ENCODE assay signal across 27 cellular contexts in the genomic region with DNA sequence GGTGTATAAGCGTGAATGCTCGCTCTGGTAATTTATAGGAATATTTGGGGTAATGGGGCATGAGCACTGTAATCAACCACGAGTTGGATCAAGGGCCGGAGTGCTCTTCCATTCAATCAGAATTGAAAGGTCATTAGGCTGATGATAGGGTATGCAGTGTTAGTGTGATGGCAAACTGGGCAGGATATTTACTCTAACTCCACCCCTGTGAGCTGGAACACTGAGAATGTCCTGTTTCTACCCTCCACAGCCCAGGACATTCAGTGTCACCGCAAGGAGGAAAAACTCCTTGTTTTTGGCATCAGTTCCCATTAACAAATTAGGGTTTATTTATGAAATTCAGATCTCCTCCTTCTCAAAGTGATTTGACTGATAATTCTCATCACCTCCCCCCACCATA.
DNase-seq lines count a peak whose midpoint lies in the region; ATAC-seq, FAIRE-seq and TF ChIP-seq lines count a peak whose summit lies in the region.
"Had no signal": no experiment of that assay in that cellular context is flagged by ENCODE, and none has a peak within 500 bp of the region (broad histone marks: within the 10 kb centered on the region; RNA-seq: fewer than 3 reads in every experiment).

No MANE protein-coding gene starts in this region.

- CTCF ChIA-PET in H1 (lab: Charles Lee; ENCODE audit: partially characterized antibody), result no interaction called here
- CTCF ChIA-PET in CD8-positive, alpha-beta T cell (lab: Charles Lee), result no interaction called here

- H3K9me2 ChIP-seq in hepatocyte (replicated peaks; ENCODE audit: insufficient read depth), result no peaks in the 10 kb centered on the region

- no peak for FAIRE-seq in H1 (lab: Jason Lieb, UNC)
- FAIRE-seq: A549, GM12878, GM12892, GM18507 had no signal

- no peak overlapping the region for H3K27ac ChIP-seq in H1 (ENCODE audit: low read depth, low read length)
- H3K27ac ChIP-seq in hepatocyte, result no peak overlapping the region
- no peak overlapping the region for H3K27ac ChIP-seq in CD8-positive, alpha-beta T cell (ENCODE audit: low read depth, low read length)
- H3K27ac ChIP-seq: 22Rv1; A549; BLaER1 treated with 17β-estradiol and CSF1 and Interleukin-3, amounts not matched to agents 10 nM and 100 nM; C4-2B had no signal

- H3K9me3 Mint-ChIP-seq in neural crest cell, result no peaks in the 10 kb centered on the region
- no peaks in the 10 kb centered on the region for H3K9me3 Mint-ChIP-seq in CD8-positive, alpha-beta T cell
- H3K9me3 Mint-ChIP-seq: CD4-positive, alpha-beta T cell; CD8-positive, alpha-beta memory T cell had no signal

- H3K36me3 ChIP-seq in H1 (ENCODE audit: control insufficient read depth in 2 of 4, insufficient read depth in 4 of 4, low read length in 3 of 4) (no peaks in the 10 kb centered on the region), mucosa of descending colon (ENCODE audit: low read depth) (no peaks in the 10 kb centered on the region), hepatocyte (replicated peaks; ENCODE audit: insufficient read depth, low read depth) (no peaks in the 10 kb centered on the region)
- no peaks in the 10 kb centered on the region for H3K36me3 ChIP-seq in CD8-positive, alpha-beta T cell (ENCODE audit: insufficient read depth, low read length)
- H3K36me3 ChIP-seq: BLaER1 treated with 17β-estradiol and CSF1 and Interleukin-3, amounts not matched to agents 10 nM and 100 nM had no signal

- no peaks in the 10 kb centered on the region for H3K79me1 ChIP-seq in H1 (ENCODE audit: low read depth, low read length)

- no peak overlapping the region for H2BK15ac ChIP-seq in H1 (ENCODE audit: low read length)

- no peaks in the 10 kb centered on the region for H3K36me3 Mint-ChIP-seq in neural crest cell (ENCODE audit: low read depth)
- no peaks in the 10 kb centered on the region for H3K36me3 Mint-ChIP-seq in CD8-positive, alpha-beta T cell
- H3K36me3 Mint-ChIP-seq: CD8-positive, alpha-beta memory T cell had no signal

- no peak overlapping the region for H3K4ac ChIP-seq in H1 (replicated peaks; ENCODE audit: insufficient read length, low read depth, low read length)

- no peak overlapping the region for H3K9ac ChIP-seq in H1 (replicated peaks in 1 of 4; ENCODE audit: extremely low read depth in 1 of 4, low read depth in 3 of 4, low read length in 3 of 4)
- H3K9ac ChIP-seq: BLaER1 treated with 17β-estradiol and CSF1 and Interleukin-3, amounts not matched to agents 10 nM and 100 nM had no signal

- H2AFZ ChIP-seq in H1 (ENCODE audit: low read length) (no peak overlapping the region), hepatocyte (no peak overlapping the region)

- no peak overlapping the region for H3K23ac ChIP-seq in H1 (ENCODE audit: insufficient read length)

- no peak overlapping the region for H4K91ac ChIP-seq in H1 (replicated peaks; ENCODE audit: insufficient read length, low read length)

- H3K56ac ChIP-seq in H1 (replicated peaks; ENCODE audit: insufficient read length, low read depth, low read length), result no peak overlapping the region

- no peak overlapping the region for H4K8ac ChIP-seq in H1 (ENCODE audit: extremely low read depth, insufficient read depth, low read length)

- no peaks in the 10 kb centered on the region for H4K20me1 ChIP-seq in H1 (replicated peaks in 1 of 2; ENCODE audit: control insufficient read depth in 1 of 2, insufficient read depth in 2 of 2, low read length in 2 of 2)
- H4K20me1 ChIP-seq in hepatocyte (ENCODE audit: insufficient read depth, poor library complexity, severe bottlenecking), result no peaks in the 10 kb centered on the region

- no peak overlapping the region for H3K18ac ChIP-seq in H1 (ENCODE audit: extremely low read depth, low read length)

- no peak overlapping the region for H2AK5ac ChIP-seq in H1 (ENCODE audit: low read depth, low read length)

- no peaks in the 10 kb centered on the region for H3K27me3 Mint-ChIP-seq in neural crest cell (ENCODE audit: low read depth)
- H3K27me3 Mint-ChIP-seq in CD8-positive, alpha-beta T cell (ENCODE audit: low read depth), result no peaks in the 10 kb centered on the region
- H3K27me3 Mint-ChIP-seq: B cell; CD4-positive, alpha-beta T cell; CD8-positive, alpha-beta memory T cell had no signal

- H2BK5ac ChIP-seq in H1 (ENCODE audit: low read depth, low read length), result no peak overlapping the region

- peak; percentile 59 for ATAC-seq in mucosa of descending colon
- no peak for ATAC-seq in CD8-positive, alpha-beta T cell
- ATAC-seq: A549, GM12878 had no signal

- peaks cover 34% of the 10 kb centered on the region for H3K4me1 Mint-ChIP-seq in neural crest cell
- H3K4me1 Mint-ChIP-seq in CD8-positive, alpha-beta T cell (ENCODE audit: low read depth), result no peaks in the 10 kb centered on the region
- H3K4me1 Mint-ChIP-seq: B cell; CD8-positive, alpha-beta memory T cell had no signal

- intact Hi-C loops in mucosa of descending colon (cut with DNase I, micrococcal nuclease), result no loop called here
- intact Hi-C loops in CD8-positive, alpha-beta T cell (cut with DNase I, micrococcal nuclease), result no loop called here

- H3K4me3 Mint-ChIP-seq in neural crest cell, result no peak overlapping the region
- H3K4me3 Mint-ChIP-seq in CD8-positive, alpha-beta T cell, result no peak overlapping the region
- H3K4me3 Mint-ChIP-seq: B cell; CD4-positive, alpha-beta T cell; CD8-positive, alpha-beta memory T cell had no signal

- H3K79me2 ChIP-seq in H1 (ENCODE audit: control insufficient read depth in 1 of 2, insufficient read depth in 2 of 2, low read length in 2 of 2) (no peaks in the 10 kb centered on the region), hepatocyte (no peaks in the 10 kb centered on the region)

- no peak for TF ChIP-seq RAD21 in H1 (IDR thresholded peaks at IDR 0.05 in 1 of 2, conservative IDR thresholded peaks at IDR 0.05 in 1 of 2; ENCODE audit: low read depth in 2 of 2, low read length in 2 of 2)

- 78% methylated on average over 5 of the region's 5 CpGs; no CpG with 5 or more reads in 1 of the 2 experiments for WGBS in H1 (ENCODE audit: extremely low coverage in 1 of 2, insufficient coverage in 1 of 2, insufficient read length in 1 of 2, insufficient replicate concordance in 2 of 2, low coverage in 1 of 2, low lambda C conversion rate in 2 of 2, missing lambda C conversion rate in 1 of 2), 2 experiments
- WGBS in hepatocyte (ENCODE audit: low lambda C conversion rate, missing lambda C conversion rate), result 77% methylated on average over 5 of the region's 5 CpGs

- TF ChIP-seq EP300 in H1 (IDR thresholded peaks at IDR 0.05; ENCODE audit: borderline replicate concordance in 1 of 2, low read depth in 2 of 2, low read length in 2 of 2), result no peak

- no peak for TF ChIP-seq CTCF in H1 (IDR thresholded peaks at IDR 0.05; ENCODE audit: control extremely low read depth in 1 of 3, insufficient read depth in 1 of 3, low read depth in 1 of 3, low read length in 3 of 3)
- no peak for TF ChIP-seq CTCF in mucosa of descending colon (IDR thresholded peaks at IDR 0.05)
- no peak for TF ChIP-seq CTCF in neural crest cell (conservative IDR thresholded peaks at IDR 0.05)
- TF ChIP-seq CTCF in hepatocyte (IDR thresholded peaks at IDR 0.05; ENCODE audit: poor library complexity), result no peak
- TF ChIP-seq CTCF in CD8-positive, alpha-beta T cell (IDR thresholded peaks at IDR 0.05), result no peak

- H3K27ac Mint-ChIP-seq in neural crest cell (ENCODE audit: unreplicated experiment), result peak overlapping the region; percentile 16
- H3K27ac Mint-ChIP-seq in CD8-positive, alpha-beta T cell, result no peak overlapping the region
- H3K27ac Mint-ChIP-seq: B cell; CD4-positive, alpha-beta T cell had no signal

- no peak overlapping the region for H4K5ac ChIP-seq in H1 (ENCODE audit: insufficient read length, low read depth, low read length)

- 0 out of 2 replicates have a peak overlapping the region, but pooled peaks have one; percentile 80 for H2BK20ac ChIP-seq in H1 (ENCODE audit: low read length)

- H3K23me2 ChIP-seq in H1 (ENCODE audit: low read depth, low read length), result no peaks in the 10 kb centered on the region

- H3K9me3 ChIP-seq in H1 (ENCODE audit: insufficient read depth in 2 of 2, low read depth in 1 of 2, low read length in 1 of 2) (no peaks in the 10 kb centered on the region), mucosa of descending colon (no peaks in the 10 kb centered on the region), hepatocyte (ENCODE audit: low read depth) (no peaks in the 10 kb centered on the region)
- no peaks in the 10 kb centered on the region for H3K9me3 ChIP-seq in CD8-positive, alpha-beta T cell (ENCODE audit: low read length)
- H3K9me3 ChIP-seq: A549 had no signal

- DNase-seq in NCI-H748 (lab: John Stamatoyannopoulos, UW; ENCODE audit: unreplicated experiment), result peak; percentile 26
- no peak for DNase-seq in NCI-H748 treated with DMSO at 0.1 percent for 48 hours (lab: John Stamatoyannopoulos, UW)
- no peak for DNase-seq in H1 (ENCODE audit: low read depth in 1 of 2, low spot score in 2 of 2)
- no peak for DNase-seq in mucosa of descending colon
- no peak for DNase-seq in neural crest cell (ENCODE audit: low read depth, low spot score)
- no peak for DNase-seq in hepatocyte (ENCODE audit: low spot score)
- DNase-seq in globus pallidus (ENCODE audit: low spot score), result no peak
- DNase-seq in CD8-positive, alpha-beta T cell, result no peak
- DNase-seq: AML-193; CD4-positive, alpha-beta T cell; CD8-positive, alpha-beta memory T cell; COR-L47; DMS 273 treated with DMSO at 0.1 percent for 48 hours; DMS153; DMS53; DMS79; DND-41; EL; GDM1 had no signal

- H3K14ac ChIP-seq in H1 (ENCODE audit: insufficient read length), result no peak overlapping the region

- H3K4me1 ChIP-seq in H1 (replicated peaks in 1 of 4; ENCODE audit: control insufficient read depth in 3 of 4, insufficient read depth in 4 of 4, low read length in 3 of 4), result peaks cover 0 to 9% (median 4%) of the 10 kb centered on the region in 4 experiments; a peak in 4 of 7 replicates
- no peaks in the 10 kb centered on the region for H3K4me1 ChIP-seq in mucosa of descending colon (ENCODE audit: low read depth)
- no peaks in the 10 kb centered on the region for H3K4me1 ChIP-seq in hepatocyte (ENCODE audit: insufficient read depth)
- no peaks in the 10 kb centered on the region for H3K4me1 ChIP-seq in CD8-positive, alpha-beta T cell (ENCODE audit: insufficient read depth, low read length)
- H3K4me1 ChIP-seq: A549 had no signal

- H3K27me3 ChIP-seq in H1 (replicated peaks in 1 of 4; ENCODE audit: control insufficient read depth in 3 of 4, extremely low read depth in 1 of 4, insufficient read depth in 3 of 4, low read length in 3 of 4) (no peaks in the 10 kb centered on the region), hepatocyte (no peaks in the 10 kb centered on the region)
- no peaks in the 10 kb centered on the region for H3K27me3 ChIP-seq in CD8-positive, alpha-beta T cell (ENCODE audit: insufficient read depth, low read length)

- no peak overlapping the region for H3K4me2 ChIP-seq in H1 (ENCODE audit: insufficient read depth in 1 of 2, low read depth in 2 of 2, low read length in 2 of 2)
- no peak overlapping the region for H3K4me2 ChIP-seq in hepatocyte
- H3K4me2 ChIP-seq: A549; BLaER1 treated with 17β-estradiol and CSF1 and Interleukin-3, amounts not matched to agents 10 nM and 100 nM had no signal

- H2BK120ac ChIP-seq in H1 (replicated peaks; ENCODE audit: low read depth, low read length), result no peak overlapping the region

- H3K4me3 ChIP-seq in H1 (ENCODE audit: extremely low read depth in 1 of 4, insufficient read depth in 2 of 4, low read depth in 3 of 4, low read length in 4 of 4) (no peak overlapping the region), mucosa of descending colon (no peak overlapping the region), hepatocyte (no peak overlapping the region)
- H3K4me3 ChIP-seq in CD8-positive, alpha-beta T cell (ENCODE audit: low read depth, low read length), result no peak overlapping the region
- H3K4me3 ChIP-seq: A549; BLaER1 treated with 17β-estradiol and CSF1 and Interleukin-3, amounts not matched to agents 10 nM and 100 nM; GM12878 had no signal

- TF ChIP-seq POLR2A in H1 (IDR thresholded peaks at IDR 0.05; ENCODE audit: control extremely low read depth in 1 of 2, low read depth in 2 of 2, low read length in 2 of 2), result no peak

- H2BK12ac ChIP-seq in H1 (ENCODE audit: low read depth, low read length), result no peak overlapping the region

- POLR2A ChIA-PET in H1 (lab: Charles Lee; ENCODE audit: partially characterized antibody), result no interaction called here
- POLR2A ChIA-PET in CD8-positive, alpha-beta T cell (lab: Charles Lee), result no interaction called here
